Comparison of ENCODE assay signal across 22 cellular contexts in genomic region chr4:14867847-14868246, GRCh38.
A peak's percentile ranks its signal among the peaks of the same experiment; 100 is the strongest.
DNase-seq lines count a peak whose midpoint lies in the region; ATAC-seq and TF ChIP-seq lines count a peak whose summit lies in the region.
"Had no signal": no experiment of that assay in that cellular context is flagged by ENCODE, and none has a peak within 500 bp of the region (broad histone marks: within the 10 kb centered on the region; RNA-seq: fewer than 3 reads in every experiment).

No MANE protein-coding gene starts in this region.

- no peak overlapping the region for H3K4me3 Mint-ChIP-seq in neural progenitor cell
- H3K4me3 Mint-ChIP-seq: activated CD8-positive, alpha-beta T cell treated with anti-CD3 and anti-CD28 coated beads for 36 hours; activated T-cell treated with anti-CD3 and anti-CD28 coated beads, Interleukin-2, amount 50 U/mL, for 72 hours; HFFc6; mesothelial cell of epicardium had no signal

- TF ChIP-seq CTCF in WERI-Rb-1 (IDR thresholded peaks at IDR 0.05; ENCODE audit: low read depth, low read length) = 0 out of 2 replicates have a peak, but pooled peaks have one; percentile 10
- TF ChIP-seq CTCF in neural progenitor cell (IDR thresholded peaks at IDR 0.05) = no peak

- H4K20me1 ChIP-seq in neural progenitor cell (ENCODE audit: low read depth) = peaks cover 20% of the 10 kb centered on the region

- H3K36me3 ChIP-seq in WERI-Rb-1 (no peaks in the 10 kb centered on the region), neural progenitor cell (no peaks in the 10 kb centered on the region)
- H3K36me3 ChIP-seq: heart left ventricle, suprapubic skin had no signal

- peak in 2 of 3 experiments; percentile 87 to 97 for DNase-seq in NCI-H1417 (lab: John Stamatoyannopoulos, UW)
- DNase-seq in WERI-Rb-1 = peak; percentile 92
- DNase-seq in neural progenitor cell (ENCODE audit: low spot score) = peak; percentile 89
- DNase-seq in erythroblast (lab: John Stamatoyannopoulos, UW) = no peak
- DNase-seq in COR-L47 (lab: John Stamatoyannopoulos, UW) = no peak
- DNase-seq in cortex of kidney (lab: John Stamatoyannopoulos, UW) = no peak
- DNase-seq: activated CD8-positive, alpha-beta T cell treated with anti-CD3 and anti-CD28 coated beads for 36 hours; activated T-cell treated with anti-CD3 and anti-CD28 coated beads, Interleukin-2, amount 50 U/mL, for 72 hours; effector CD8-positive, alpha-beta T cell; GF-D8; heart left ventricle; HFFc6; kidney; MV-4-11; NCI-H226; nucleus accumbens; stimulated activated CD4-positive, alpha-beta T cell treated with anti-CD3 and anti-CD28 coated beads, Interleukin-4, amount 100 ng/mL, for 1 hour; stimulated activated CD8-positive, alpha-beta memory T cell treated with anti-CD3 and anti-CD28 coated beads, Interleukin-4, amount 100 ng/mL, for 48 hours; SW 1271 had no signal

- peak overlapping the region; percentile 64 for H3K27ac ChIP-seq in WERI-Rb-1
- H3K27ac ChIP-seq in neural progenitor cell = no peak overlapping the region
- H3K27ac ChIP-seq: suprapubic skin had no signal

- no peaks in the 10 kb centered on the region for H3K36me3 Mint-ChIP-seq in neural progenitor cell
- H3K36me3 Mint-ChIP-seq: mesothelial cell of epicardium had no signal

- peak overlapping the region; percentile 34 for H3K4me2 ChIP-seq in neural progenitor cell

- no peaks in the 10 kb centered on the region for H3K27me3 ChIP-seq in WERI-Rb-1 (ENCODE audit: insufficient read depth, low read depth, severe bottlenecking)
- H3K27me3 ChIP-seq in neural progenitor cell = peaks cover 24% of the 10 kb centered on the region
- H3K27me3 ChIP-seq: suprapubic skin had no signal

- no peaks in the 10 kb centered on the region for H3K79me2 ChIP-seq in neural progenitor cell (ENCODE audit: low read depth)

- no peaks in the 10 kb centered on the region for H3K9me3 ChIP-seq in WERI-Rb-1 (ENCODE audit: severe bottlenecking)
- no peaks in the 10 kb centered on the region for H3K9me3 ChIP-seq in neural progenitor cell (ENCODE audit: low read depth)
- H3K9me3 ChIP-seq: heart left ventricle, suprapubic skin had no signal

- ATAC-seq in GM19463 (IDR thresholded peaks at IDR 0.05; ENCODE audit: unreplicated experiment) = peak; percentile 5
- ATAC-seq: activated CD8-positive, alpha-beta T cell treated with anti-CD3 and anti-CD28 coated beads for 36 hours; activated T-cell treated with anti-CD3 and anti-CD28 coated beads, Interleukin-2, amount 50 U/mL, for 72 hours had no signal

- H3K4me1 Mint-ChIP-seq in neural progenitor cell = peaks cover 35% of the 10 kb centered on the region
- H3K4me1 Mint-ChIP-seq: mesothelial cell of epicardium had no signal

- no peak overlapping the region for H3K27ac Mint-ChIP-seq in neural progenitor cell
- H3K27ac Mint-ChIP-seq: activated CD8-positive, alpha-beta T cell treated with anti-CD3 and anti-CD28 coated beads for 36 hours; activated T-cell treated with anti-CD3 and anti-CD28 coated beads, Interleukin-2, amount 50 U/mL, for 72 hours; HFFc6; mesothelial cell of epicardium had no signal

- H3K4me3 ChIP-seq in WERI-Rb-1 (ENCODE audit: low read depth, low read length) = no peak overlapping the region
- H3K4me3 ChIP-seq in neural progenitor cell = no peak overlapping the region
- H3K4me3 ChIP-seq: heart left ventricle, suprapubic skin had no signal

- TF ChIP-seq POLR2A in erythroblast (IDR thresholded peaks at IDR 0.05; ENCODE audit: low read length) = no peak

- H3K4me1 ChIP-seq in neural progenitor cell = peaks cover 52% of the 10 kb centered on the region

- peaks cover 28% of the 10 kb centered on the region for H3F3A ChIP-seq in neural progenitor cell (ENCODE audit: low read depth)

- H3K9ac ChIP-seq in neural progenitor cell = no peak overlapping the region

- H3K27me3 Mint-ChIP-seq in neural progenitor cell (ENCODE audit: insufficient read depth, low read depth) = peaks cover 7% of the 10 kb centered on the region

- H3K9me3 Mint-ChIP-seq in neural progenitor cell = no peaks in the 10 kb centered on the region
- H3K9me3 Mint-ChIP-seq: activated CD8-positive, alpha-beta T cell treated with anti-CD3 and anti-CD28 coated beads for 36 hours; activated T-cell treated with anti-CD3 and anti-CD28 coated beads, Interleukin-2, amount 50 U/mL, for 72 hours; HFFc6; mesothelial cell of epicardium had no signal

- H2AFZ ChIP-seq in neural progenitor cell (replicated peaks) = no peak overlapping the region

Comparison
In these comparisons a context has a peak if more than half of its experiments do, and no peak if none do; other contexts are left out.
1. DNase-seq: peak in NCI-H1417 (2 of 3), WERI-Rb-1 (single experiment) and neural progenitor cell (single experiment); none in erythroblast (0 of 2), COR-L47 (single experiment) and cortex of kidney (single experiment).